1 cellular context compared by ENCODE assay signal in genomic region chr7:70132802-70133201, GRCh38.
TF ChIP-seq lines count a peak whose summit lies in the region.

No MANE protein-coding gene starts in this region.

TF ChIP-seq in GM23338, 12 proteins besides CTCF, POLR2A, EP300 and RAD21 (continued from another document):
- TF ChIP-seq, protein P1, sequence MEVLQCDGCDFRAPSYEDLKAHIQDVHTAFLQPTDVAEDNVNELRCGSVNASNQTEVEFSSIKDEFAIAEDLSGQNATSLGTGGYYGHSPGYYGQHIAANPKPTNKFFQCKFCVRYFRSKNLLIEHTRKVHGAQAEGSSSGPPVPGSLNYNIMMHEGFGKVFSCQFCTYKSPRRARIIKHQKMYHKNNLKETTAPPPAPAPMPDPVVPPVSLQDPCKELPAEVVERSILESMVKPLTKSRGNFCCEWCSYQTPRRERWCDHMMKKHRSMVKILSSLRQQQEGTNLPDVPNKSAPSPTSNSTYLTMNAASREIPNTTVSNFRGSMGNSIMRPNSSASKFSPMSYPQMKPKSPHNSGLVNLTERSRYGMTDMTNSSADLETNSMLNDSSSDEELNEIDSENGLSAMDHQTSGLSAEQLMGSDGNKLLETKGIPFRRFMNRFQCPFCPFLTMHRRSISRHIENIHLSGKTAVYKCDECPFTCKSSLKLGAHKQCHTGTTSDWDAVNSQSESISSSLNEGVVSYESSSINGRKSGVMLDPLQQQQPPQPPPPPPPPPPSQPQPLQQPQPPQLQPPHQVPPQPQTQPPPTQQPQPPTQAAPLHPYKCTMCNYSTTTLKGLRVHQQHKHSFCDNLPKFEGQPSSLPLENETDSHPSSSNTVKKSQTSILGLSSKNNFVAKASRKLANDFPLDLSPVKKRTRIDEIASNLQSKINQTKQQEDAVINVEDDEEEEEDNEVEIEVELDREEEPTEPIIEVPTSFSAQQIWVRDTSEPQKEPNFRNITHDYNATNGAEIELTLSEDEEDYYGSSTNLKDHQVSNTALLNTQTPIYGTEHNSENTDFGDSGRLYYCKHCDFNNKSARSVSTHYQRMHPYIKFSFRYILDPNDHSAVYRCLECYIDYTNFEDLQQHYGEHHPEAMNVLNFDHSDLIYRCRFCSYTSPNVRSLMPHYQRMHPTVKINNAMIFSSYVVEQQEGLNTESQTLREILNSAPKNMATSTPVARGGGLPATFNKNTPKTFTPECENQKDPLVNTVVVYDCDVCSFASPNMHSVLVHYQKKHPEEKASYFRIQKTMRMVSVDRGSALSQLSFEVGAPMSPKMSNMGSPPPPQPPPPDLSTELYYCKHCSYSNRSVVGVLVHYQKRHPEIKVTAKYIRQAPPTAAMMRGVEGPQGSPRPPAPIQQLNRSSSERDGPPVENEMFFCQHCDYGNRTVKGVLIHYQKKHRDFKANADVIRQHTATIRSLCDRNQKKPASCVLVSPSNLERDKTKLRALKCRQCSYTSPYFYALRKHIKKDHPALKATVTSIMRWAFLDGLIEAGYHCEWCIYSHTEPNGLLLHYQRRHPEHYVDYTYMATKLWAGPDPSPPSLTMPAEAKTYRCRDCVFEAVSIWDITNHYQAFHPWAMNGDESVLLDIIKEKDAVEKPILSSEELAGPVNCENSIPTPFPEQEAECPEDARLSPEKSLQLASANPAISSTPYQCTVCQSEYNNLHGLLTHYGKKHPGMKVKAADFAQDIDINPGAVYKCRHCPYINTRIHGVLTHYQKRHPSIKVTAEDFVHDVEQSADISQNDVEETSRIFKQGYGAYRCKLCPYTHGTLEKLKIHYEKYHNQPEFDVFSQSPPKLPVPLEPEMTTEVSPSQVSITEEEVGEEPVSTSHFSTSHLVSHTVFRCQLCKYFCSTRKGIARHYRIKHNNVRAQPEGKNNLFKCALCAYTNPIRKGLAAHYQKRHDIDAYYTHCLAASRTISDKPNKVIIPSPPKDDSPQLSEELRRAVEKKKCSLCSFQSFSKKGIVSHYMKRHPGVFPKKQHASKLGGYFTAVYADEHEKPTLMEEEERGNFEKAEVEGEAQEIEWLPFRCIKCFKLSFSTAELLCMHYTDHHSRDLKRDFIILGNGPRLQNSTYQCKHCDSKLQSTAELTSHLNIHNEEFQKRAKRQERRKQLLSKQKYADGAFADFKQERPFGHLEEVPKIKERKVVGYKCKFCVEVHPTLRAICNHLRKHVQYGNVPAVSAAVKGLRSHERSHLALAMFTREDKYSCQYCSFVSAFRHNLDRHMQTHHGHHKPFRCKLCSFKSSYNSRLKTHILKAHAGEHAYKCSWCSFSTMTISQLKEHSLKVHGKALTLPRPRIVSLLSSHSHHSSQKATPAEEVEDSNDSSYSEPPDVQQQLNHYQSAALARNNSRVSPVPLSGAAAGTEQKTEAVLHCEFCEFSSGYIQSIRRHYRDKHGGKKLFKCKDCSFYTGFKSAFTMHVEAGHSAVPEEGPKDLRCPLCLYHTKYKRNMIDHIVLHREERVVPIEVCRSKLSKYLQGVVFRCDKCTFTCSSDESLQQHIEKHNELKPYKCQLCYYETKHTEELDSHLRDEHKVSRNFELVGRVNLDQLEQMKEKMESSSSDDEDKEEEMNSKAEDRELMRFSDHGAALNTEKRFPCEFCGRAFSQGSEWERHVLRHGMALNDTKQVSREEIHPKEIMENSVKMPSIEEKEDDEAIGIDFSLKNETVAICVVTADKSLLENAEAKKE (CRISPR knock-in tag; IDR thresholded peaks at IDR 0.05): no peak
- no peak for TF ChIP-seq EZH2 (IDR thresholded peaks at IDR 0.05; ENCODE audit: low read depth, unreplicated experiment)
- TF ChIP-seq, protein P2, sequence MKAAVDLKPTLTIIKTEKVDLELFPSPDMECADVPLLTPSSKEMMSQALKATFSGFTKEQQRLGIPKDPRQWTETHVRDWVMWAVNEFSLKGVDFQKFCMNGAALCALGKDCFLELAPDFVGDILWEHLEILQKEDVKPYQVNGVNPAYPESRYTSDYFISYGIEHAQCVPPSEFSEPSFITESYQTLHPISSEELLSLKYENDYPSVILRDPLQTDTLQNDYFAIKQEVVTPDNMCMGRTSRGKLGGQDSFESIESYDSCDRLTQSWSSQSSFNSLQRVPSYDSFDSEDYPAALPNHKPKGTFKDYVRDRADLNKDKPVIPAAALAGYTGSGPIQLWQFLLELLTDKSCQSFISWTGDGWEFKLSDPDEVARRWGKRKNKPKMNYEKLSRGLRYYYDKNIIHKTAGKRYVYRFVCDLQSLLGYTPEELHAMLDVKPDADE (IDR thresholded peaks at IDR 0.05): no peak
- no peak for TF ChIP-seq POLR2AphosphoS5 (IDR thresholded peaks at IDR 0.05; ENCODE audit: low read depth)
- TF ChIP-seq NANOG (IDR thresholded peaks at IDR 0.05; ENCODE audit: borderline replicate concordance): no peak
- no peak for TF ChIP-seq EZH2phosphoT487 (IDR thresholded peaks at IDR 0.05; ENCODE audit: unreplicated experiment)
TF ChIP-seq in GM23338: peak in this region for 0.
